In genomic region chr11:43988040-43988793, GRCh38 we compare ENCODE assay signal across 12 cellular contexts. TPM values are rescaled to one million over a fixed set of nuclear protein-coding genes. Genes with fewer than 3 reads are reported as not detected.
DNase-seq lines count a peak whose midpoint lies in the region; FAIRE-seq and TF ChIP-seq lines count a peak whose summit lies in the region.
"Had no signal": no experiment of that assay in that cellular context is flagged by ENCODE, and none has a peak within 500 bp of the region (broad histone marks: within the 10 kb centered on the region; RNA-seq: fewer than 3 reads in every experiment).

No MANE protein-coding gene starts in this region.

- no peaks in the 10 kb centered on the region for H3K36me3 ChIP-seq in ACC112 (ENCODE audit: insufficient read depth, low read length)
- H3K36me3 ChIP-seq in NT2/D1 (ENCODE audit: insufficient read depth, insufficient read length, low read length) = no peaks in the 10 kb centered on the region
- H3K36me3 ChIP-seq in esophagus squamous epithelium = no peaks in the 10 kb centered on the region
- H3K36me3 ChIP-seq in neural progenitor cell = no peaks in the 10 kb centered on the region

- no peaks in the 10 kb centered on the region for H3K79me2 ChIP-seq in ACC112 (ENCODE audit: control insufficient read depth, insufficient read depth, low read length, unreplicated experiment)
- no peaks in the 10 kb centered on the region for H3K79me2 ChIP-seq in neural progenitor cell (ENCODE audit: low read depth)

- H3K27me3 ChIP-seq in ACC112 (ENCODE audit: insufficient read depth, low read length) (peaks cover 20% of the 10 kb centered on the region), NT2/D1 (ENCODE audit: insufficient read depth, insufficient read length) (no peaks in the 10 kb centered on the region), esophagus squamous epithelium (peaks cover 0 to 12% (median 0%) of the 10 kb centered on the region in 4 donors), neural progenitor cell (no peaks in the 10 kb centered on the region)

- H3K4me1 Mint-ChIP-seq in neural progenitor cell = peaks cover 43% of the 10 kb centered on the region

- H3K4me1 ChIP-seq in ACC112 (ENCODE audit: control insufficient read depth, insufficient read depth, low read length, unreplicated experiment) (peaks cover 24% of the 10 kb centered on the region), NT2/D1 (ENCODE audit: insufficient read depth, insufficient read length) (peaks cover 24% of the 10 kb centered on the region), esophagus squamous epithelium (peaks cover 0 to 53% (median 27%) of the 10 kb centered on the region in 3 donors), neural progenitor cell (peaks cover 16% of the 10 kb centered on the region)

- FAIRE-seq in HTR-8/SVneo (lab: Jason Lieb, UNC) = no peak

- H3K27ac Mint-ChIP-seq in neural progenitor cell = peak overlapping the region; percentile 43

- WGBS in esophagus squamous epithelium, 2 donors = 51 to 61% methylated on average over 10 to 13 of the region's 13 CpGs

- intact Hi-C loops in esophagus squamous epithelium (cut with DNase I) = no loop called here

- peaks cover 18% of the 10 kb centered on the region for H3K27me3 Mint-ChIP-seq in neural progenitor cell (ENCODE audit: insufficient read depth, low read depth)

- DNase-seq in NT2/D1 (ENCODE audit: low read depth, low spot score) (no peak), esophagus squamous epithelium (lab: John Stamatoyannopoulos, UW) (no peak), neural progenitor cell (ENCODE audit: low spot score) (no peak), dedifferentiated amniotic fluid mesenchymal stem cell (ENCODE audit: extremely low spot score) (no peak), HTR-8/SVneo (ENCODE audit: insufficient read length, low spot score) (no peak), HuH-7.5 (ENCODE audit: low spot score) (no peak)
- no peak for DNase-seq in activated T-cell treated with anti-CD3 and anti-CD28 coated beads, Interleukin-2, amount 50 U/mL, for 1 hour
- DNase-seq: activated CD8-positive, alpha-beta memory T cell treated with anti-CD3 and anti-CD28 coated beads, Interleukin-2, amount 50 U/mL, for 4 hours; effector memory CD4-positive, alpha-beta T cell; NCI-H2081 had no signal

- H3K9me3 ChIP-seq in NT2/D1 (ENCODE audit: insufficient read depth, low read length) (no peaks in the 10 kb centered on the region), esophagus squamous epithelium (no peaks in the 10 kb centered on the region), neural progenitor cell (ENCODE audit: low read depth) (no peaks in the 10 kb centered on the region)

- H3K9ac ChIP-seq in NT2/D1 (ENCODE audit: insufficient read length, low read depth) = peak overlapping the region; percentile 24
- no peak overlapping the region for H3K9ac ChIP-seq in neural progenitor cell

- H3K9me3 Mint-ChIP-seq in neural progenitor cell = no peaks in the 10 kb centered on the region

- no peak for TF ChIP-seq CTCF in esophagus squamous epithelium (IDR thresholded peaks at IDR 0.05)
- TF ChIP-seq CTCF in neural progenitor cell (IDR thresholded peaks at IDR 0.05) = no peak

- peak overlapping the region; percentile 44; the same call in 1 of the 2 replicates for H3K4me3 ChIP-seq in ACC112 (ENCODE audit: low read depth, low read length)
- no peak overlapping the region for H3K4me3 ChIP-seq in NT2/D1 (ENCODE audit: insufficient read length, low read depth)
- H3K4me3 ChIP-seq in esophagus squamous epithelium = no peak overlapping the region
- no peak overlapping the region for H3K4me3 ChIP-seq in neural progenitor cell

- no peak for TF ChIP-seq POLR2A in esophagus squamous epithelium (IDR thresholded peaks at IDR 0.05)

- H3F3A ChIP-seq in neural progenitor cell (ENCODE audit: low read depth) = no peaks in the 10 kb centered on the region

- peak overlapping the region; percentile 13 for H2AFZ ChIP-seq in ACC112 (ENCODE audit: low read length, unreplicated experiment)
- no peak overlapping the region for H2AFZ ChIP-seq in neural progenitor cell (replicated peaks)

- no peaks in the 10 kb centered on the region for H3K36me3 Mint-ChIP-seq in neural progenitor cell

- H3K4me3 Mint-ChIP-seq in neural progenitor cell = no peak overlapping the region

- H3K4me2 ChIP-seq in neural progenitor cell = no peak overlapping the region

- no peaks in the 10 kb centered on the region for H4K20me1 ChIP-seq in neural progenitor cell (ENCODE audit: low read depth)

- peak overlapping the region; percentile 56 for H3K27ac ChIP-seq in ACC112 (ENCODE audit: low read depth, low read length)
- peak overlapping the region in 3 of 4 donors; percentile 62 to 74 (median 71) for H3K27ac ChIP-seq in esophagus squamous epithelium
- no peak overlapping the region for H3K27ac ChIP-seq in neural progenitor cell

RNA-seq across cellular contexts. Expression of gene C11orf96, which starts 45.8 kb away (rescaled TPM):
- 10 to 100 TPM in 2 of 4 donors, 1 to 10 TPM in 2; 4.7 to 33.6 (median 16.0) TPM for total RNA-seq in esophagus squamous epithelium
- total RNA-seq in neural progenitor cell (ENCODE audit: low replicate concordance) = 0.32 and 5.4 TPM in 2 replicates

RNA-seq across cellular contexts. Expression of gene ACCSL, which starts 59.6 kb away (rescaled TPM):
- total RNA-seq in esophagus squamous epithelium (not detected), neural progenitor cell (ENCODE audit: low replicate concordance) (not detected in 2 replicates)
- total RNA-seq: mesenteric fat pad had no signal
